22 cellular contexts compared by ENCODE assay signal in the genomic region with DNA sequence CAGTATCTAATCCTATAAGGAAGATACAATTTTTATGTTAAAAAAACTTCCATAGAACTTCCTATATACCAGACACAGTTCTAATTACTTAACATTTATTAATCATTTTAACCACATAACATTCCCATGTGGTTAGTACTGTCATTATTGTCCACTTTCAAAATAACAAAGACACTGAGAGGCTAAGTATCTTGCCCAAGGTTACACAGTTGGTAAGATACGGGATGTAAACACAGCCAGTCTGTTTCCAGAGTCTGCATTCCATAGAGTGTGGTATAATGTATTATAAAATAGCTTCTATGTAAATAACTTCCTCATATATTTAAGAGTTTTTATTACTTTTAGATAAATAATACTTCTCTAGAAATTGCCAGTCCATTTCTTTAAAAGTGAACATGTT.
DNase-seq lines count a peak whose midpoint lies in the region; ATAC-seq, FAIRE-seq and TF ChIP-seq lines count a peak whose summit lies in the region.
"Had no signal": no experiment of that assay in that cellular context is flagged by ENCODE, and none has a peak within 500 bp of the region (broad histone marks: within the 10 kb centered on the region; RNA-seq: fewer than 3 reads in every experiment).

No MANE protein-coding gene starts in this region.

- H3K79me1 ChIP-seq in mesenchymal stem cell (replicated peaks; ENCODE audit: low read length, poor library complexity, severe bottlenecking): no peaks in the 10 kb centered on the region

- H3K27me3 ChIP-seq in mesenchymal stem cell (ENCODE audit: control insufficient read depth in 1 of 2, insufficient read depth in 1 of 2, low read length in 2 of 2) (peaks cover 0 to 6% of the 10 kb centered on the region in 2 experiments), osteoblast (ENCODE audit: insufficient read depth, low read length) (no peaks in the 10 kb centered on the region)
- H3K27me3 ChIP-seq: BLaER1 treated with 17β-estradiol and CSF1 and Interleukin-3, amounts not matched to agents 10 nM and 100 nM had no signal

- no peak overlapping the region for H2BK12ac ChIP-seq in mesenchymal stem cell (ENCODE audit: low read length in 2 of 2)

- H2BK15ac ChIP-seq in mesenchymal stem cell (ENCODE audit: low read depth, poor library complexity, severe bottlenecking): no peak overlapping the region

- H4K91ac ChIP-seq in mesenchymal stem cell (ENCODE audit: low read length): no peak overlapping the region

- no peak for FAIRE-seq in D721Med (lab: Jason Lieb, UNC)
- FAIRE-seq: G401.6, GM12891, GM19239, H1, K562 had no signal

- H3K79me2 ChIP-seq in osteoblast (ENCODE audit: insufficient read depth, low read length): no peaks in the 10 kb centered on the region

- H3K23ac ChIP-seq in mesenchymal stem cell (ENCODE audit: low read length in 2 of 2): no peak overlapping the region

- no peak overlapping the region for H3K4me2 ChIP-seq in mesenchymal stem cell (ENCODE audit: low read length, poor library complexity, severe bottlenecking)
- no peak overlapping the region for H3K4me2 ChIP-seq in osteoblast (ENCODE audit: insufficient read depth, low read length)
- H3K4me2 ChIP-seq: BLaER1 treated with 17β-estradiol and CSF1 and Interleukin-3, amounts not matched to agents 10 nM and 100 nM had no signal

- WGBS in mesenchymal stem cell: no CpG with 5 or more reads among the region's 1 CpG

- H4K8ac ChIP-seq in mesenchymal stem cell (ENCODE audit: low read length): no peak overlapping the region

- H3K9ac ChIP-seq in mesenchymal stem cell (ENCODE audit: low read length): no peak overlapping the region
- H3K9ac ChIP-seq: BLaER1 treated with 17β-estradiol and CSF1 and Interleukin-3, amounts not matched to agents 10 nM and 100 nM had no signal

- H3K36me3 ChIP-seq in mesenchymal stem cell (ENCODE audit: control insufficient read depth in 1 of 2, insufficient read depth in 2 of 2, low read depth in 1 of 2, low read length in 2 of 2): no peaks in the 10 kb centered on the region
- no peaks in the 10 kb centered on the region for H3K36me3 ChIP-seq in osteoblast (ENCODE audit: insufficient read depth, low read length)
- H3K36me3 ChIP-seq: BLaER1 treated with 17β-estradiol and CSF1 and Interleukin-3, amounts not matched to agents 10 nM and 100 nM had no signal

- H2AK5ac ChIP-seq in mesenchymal stem cell (ENCODE audit: low read length, severe bottlenecking): no peak overlapping the region

- H3K4me3 ChIP-seq in epithelial cell of esophagus (ENCODE audit: low read length): no peak overlapping the region
- H3K4me3 ChIP-seq in mesenchymal stem cell (ENCODE audit: insufficient read depth in 1 of 2, low read depth in 1 of 2, low read length in 2 of 2): no peak overlapping the region
- H3K4me3 ChIP-seq in osteoblast (ENCODE audit: insufficient read depth, low read length): no peak overlapping the region
- H3K4me3 ChIP-seq: BLaER1 treated with 17β-estradiol and CSF1 and Interleukin-3, amounts not matched to agents 10 nM and 100 nM; K562 had no signal

- H3K4me1 ChIP-seq in mesenchymal stem cell (ENCODE audit: control insufficient read depth, insufficient read depth, low read depth, low read length) (peaks cover 2% of the 10 kb centered on the region), osteoblast (ENCODE audit: insufficient read depth, low read length) (no peaks in the 10 kb centered on the region)
- H3K4me1 ChIP-seq: BLaER1 treated with 17β-estradiol and CSF1 and Interleukin-3, amounts not matched to agents 10 nM and 100 nM had no signal

- no peaks in the 10 kb centered on the region for H4K20me1 ChIP-seq in osteoblast (ENCODE audit: insufficient read depth, low read length)
- H4K20me1 ChIP-seq: BLaER1 treated with 17β-estradiol and CSF1 and Interleukin-3, amounts not matched to agents 10 nM and 100 nM had no signal

- H3K9me3 ChIP-seq in mesenchymal stem cell (ENCODE audit: control insufficient read depth, low read length) (no peaks in the 10 kb centered on the region), osteoblast (ENCODE audit: low read depth, low read length) (no peaks in the 10 kb centered on the region)

- ATAC-seq in GM21529 (IDR thresholded peaks at IDR 0.05; ENCODE audit: unreplicated experiment): no peak
- ATAC-seq: CD8-positive, alpha-beta T cell; K562 had no signal

- H2AFZ ChIP-seq in mesenchymal stem cell (ENCODE audit: low read depth, low read length): no peak overlapping the region
- H2AFZ ChIP-seq in osteoblast (ENCODE audit: low read length): no peak overlapping the region

- no peak overlapping the region for H3K4ac ChIP-seq in mesenchymal stem cell (ENCODE audit: low read depth in 1 of 2, low read length in 2 of 2)

- H2BK120ac ChIP-seq in mesenchymal stem cell (ENCODE audit: low read depth, low read length): no peak overlapping the region

- H3K14ac ChIP-seq in mesenchymal stem cell (ENCODE audit: low read length in 2 of 2): no peak overlapping the region

- DNase-seq in EH (ENCODE audit: low read depth) (peak; percentile 60), M059J (ENCODE audit: low read depth) (peak; percentile 15), epithelial cell of esophagus (ENCODE audit: low read depth) (peak; percentile 19), mesenchymal stem cell (peak; percentile 34), GOT3 (lab: John Stamatoyannopoulos, UW) (no peak), osteoblast (ENCODE audit: insufficient read length, low spot score, missing footprints) (no peak), D721Med (ENCODE audit: insufficient read length, low spot score) (no peak)
- DNase-seq: 8988T; Calu3; CD8-positive, alpha-beta T cell; DMS 273 treated with DMSO at 0.1 percent for 48 hours; DMS53; DND-41; H9 had no signal

- H3K18ac ChIP-seq in mesenchymal stem cell (ENCODE audit: low read depth in 1 of 2, low read length in 2 of 2): no peak overlapping the region

- no peak overlapping the region for H3K27ac ChIP-seq in mesenchymal stem cell (ENCODE audit: low read length, poor library complexity, severe bottlenecking)
- H3K27ac ChIP-seq in osteoblast (ENCODE audit: low read depth, low read length): no peak overlapping the region
- H3K27ac ChIP-seq: BLaER1 treated with 17β-estradiol and CSF1 and Interleukin-3, amounts not matched to agents 10 nM and 100 nM; HL-60 had no signal

- TF ChIP-seq CTCF in epithelial cell of esophagus (IDR thresholded peaks at IDR 0.05; ENCODE audit: insufficient read depth, low read depth, low read length, missing control alignments): no peak
- TF ChIP-seq CTCF in osteoblast (IDR thresholded peaks at IDR 0.05; ENCODE audit: extremely low read depth, low read depth, low read length): no peak
- no peak for TF ChIP-seq CTCF in D721Med (IDR thresholded peaks at IDR 0.05; ENCODE audit: insufficient read depth, missing control alignments)

- no peak overlapping the region for H2BK5ac ChIP-seq in mesenchymal stem cell (ENCODE audit: low read depth, low read length, poor library complexity, severe bottlenecking)

Comparison
In these comparisons a context has a peak if more than half of its experiments do, and no peak if none do; other contexts are left out.
1. DNase-seq: peak in EH (single experiment), M059J (single experiment), epithelial cell of esophagus (single experiment) and mesenchymal stem cell (single experiment); none in GOT3 (single experiment), osteoblast (single experiment) and D721Med (single experiment).